In genomic region chr2:237306083-237306786, GRCh38 we compare ENCODE assay signal across 1 cellular context.
TF ChIP-seq lines count a peak whose summit lies in the region.

No MANE protein-coding gene starts in this region.

TF ChIP-seq in HEK293, 187 proteins besides CTCF, POLR2A, EP300 and RAD21 (continued from another document):
- TF ChIP-seq PRDM4 (tag by site-specific recombination; IDR thresholded peaks at IDR 0.05), result no peak
TF ChIP-seq in HEK293: peak in this region for 3.
